ENCODE assay signal across 19 cellular contexts in the genomic region with DNA sequence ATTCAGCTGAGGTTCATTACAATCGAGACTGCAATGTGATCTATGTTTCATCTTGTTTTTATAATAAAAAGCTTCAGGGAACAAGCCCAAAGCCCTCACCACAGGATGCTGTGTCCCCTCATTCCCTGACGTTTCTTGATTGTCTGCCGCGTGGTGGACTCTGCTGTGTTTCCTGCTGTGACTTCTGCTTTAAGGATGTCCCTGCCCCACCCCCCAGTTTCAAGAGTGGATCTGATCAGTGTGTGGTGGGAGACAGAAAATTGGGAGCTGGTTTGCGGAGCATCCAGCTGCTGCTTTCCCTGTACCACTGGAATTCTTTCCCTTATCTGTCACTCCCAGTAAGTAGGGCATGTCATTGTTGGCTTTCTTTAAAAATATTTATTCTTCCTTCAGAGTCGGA.
A peak's percentile ranks its signal among the peaks of the same experiment; 100 is the strongest.
DNase-seq lines count a peak whose midpoint lies in the region; ATAC-seq, FAIRE-seq and TF ChIP-seq lines count a peak whose summit lies in the region.
"Had no signal": no experiment of that assay in that cellular context is flagged by ENCODE, and none has a peak within 500 bp of the region (broad histone marks: within the 10 kb centered on the region; RNA-seq: fewer than 3 reads in every experiment).

No MANE protein-coding gene starts in this region.

- H3K27me3 Mint-ChIP-seq in natural killer cell (ENCODE audit: low read depth in 2 of 2), result no peaks in the 10 kb centered on the region

- no peak for FAIRE-seq in D721Med (lab: Jason Lieb, UNC)
- FAIRE-seq: A204.1, RCC 7860 had no signal

- H3K27ac ChIP-seq in heart left ventricle (peak overlapping the region in 1 of 12 donors; percentile 17), dorsolateral prefrontal cortex (peak overlapping the region in 46 of 59 donors; percentile 13 to 91 (median 72))
- H3K27ac ChIP-seq: parathyroid adenoma, WERI-Rb-1 had no signal

- TF ChIP-seq CTCF in heart left ventricle (IDR thresholded peaks at IDR 0.05), result no peak
- TF ChIP-seq CTCF in dorsolateral prefrontal cortex (IDR thresholded peaks at IDR 0.05 in 54 of 56, conservative IDR thresholded peaks at IDR 0.05 in 2 of 56; ENCODE audit: low read depth in 1 of 56, partially characterized antibody in 56 of 56), result no peak
- no peak for TF ChIP-seq CTCF in natural killer cell (IDR thresholded peaks at IDR 0.05)
- TF ChIP-seq CTCF in D721Med (IDR thresholded peaks at IDR 0.05; ENCODE audit: insufficient read depth, missing control alignments), result no peak

- no peaks in the 10 kb centered on the region for H3K9me3 ChIP-seq in heart left ventricle

- H3K9me3 Mint-ChIP-seq in natural killer cell, result no peaks in the 10 kb centered on the region
- H3K9me3 Mint-ChIP-seq: activated T-helper 1 cell treated with anti-CD3 and anti-CD28 coated beads, Interleukin-12 subunit alpha, Interleukin-12 subunit beta, Interleukin-2, Interleukin-4 antibody, amounts not matched to agents 30 ng/mL and 10 ng/mL and 1 ng/mL, durations not matched to agents 14 hours and 24 hours and 36 hours had no signal

- H3K4me1 ChIP-seq in heart left ventricle, result peaks cover 0 to 59% (median 25%) of the 10 kb centered on the region in 12 donors
- H3K4me1 ChIP-seq: parathyroid adenoma had no signal

- no peak overlapping the region for H3K4me3 Mint-ChIP-seq in natural killer cell
- H3K4me3 Mint-ChIP-seq: activated T-helper 1 cell treated with anti-CD3 and anti-CD28 coated beads, Interleukin-12 subunit alpha, Interleukin-12 subunit beta, Interleukin-2, Interleukin-4 antibody, amounts not matched to agents 30 ng/mL and 10 ng/mL and 1 ng/mL, durations not matched to agents 14 hours and 24 hours and 36 hours had no signal

- H3K4me3 ChIP-seq in heart left ventricle (no peak overlapping the region), dorsolateral prefrontal cortex (peak overlapping the region in 3 of 59 donors; percentile 3 to 9 (median 4))
- H3K4me3 ChIP-seq: skin epidermis had no signal

- no peaks in the 10 kb centered on the region for H3K36me3 Mint-ChIP-seq in natural killer cell

- peak in 1 of 4 donors; percentile 25 for ATAC-seq in heart left ventricle
- no peak for ATAC-seq in Right ventricle myocardium inferior
- no peak for ATAC-seq in natural killer cell
- ATAC-seq: left cardiac atrium had no signal

- no peaks in the 10 kb centered on the region for H3K27me3 ChIP-seq in heart left ventricle
- no peaks in the 10 kb centered on the region for H3K27me3 ChIP-seq in dorsolateral prefrontal cortex

- peaks cover 57 to 60% of the 10 kb centered on the region in 2 donors for H3K4me1 Mint-ChIP-seq in natural killer cell

- TF ChIP-seq POLR2A in heart left ventricle (IDR thresholded peaks at IDR 0.05), result no peak

- 49 to 64% (median 55%) methylated on average over 6 of the region's 6 CpGs for WGBS in heart left ventricle, 4 donors

- H3K36me3 ChIP-seq in heart left ventricle, result peaks cover 0 to 32% (median 20%) of the 10 kb centered on the region in 9 donors
- H3K36me3 ChIP-seq: WERI-Rb-1 had no signal

- DNase-seq in heart left ventricle, result peak in 3 of 5 donors; percentile 44 to 60 (median 48)
- no peak for DNase-seq in Right ventricle myocardium inferior (ENCODE audit: missing footprints)
- DNase-seq in dorsolateral prefrontal cortex, result peak in 2 of 10 donors; percentile 21 to 47
- no peak for DNase-seq in natural killer cell
- no peak for DNase-seq in NCI-H1417 (lab: John Stamatoyannopoulos, UW)
- no peak for DNase-seq in D721Med (ENCODE audit: insufficient read length, low spot score)
- DNase-seq in SHP77 (lab: John Stamatoyannopoulos, UW), result no peak
- DNase-seq in NCI-H146 (lab: John Stamatoyannopoulos, UW), result no peak
- DNase-seq: GOT3, left cardiac atrium, NCI-H1092 treated with DMSO at 0.1 percent for 48 hours, NCI-H2171, trophoblast cell, WERI-Rb-1 had no signal

- peak overlapping the region; percentile 41 to 64 for H3K27ac Mint-ChIP-seq in natural killer cell
- H3K27ac Mint-ChIP-seq: activated T-helper 1 cell treated with anti-CD3 and anti-CD28 coated beads, Interleukin-12 subunit alpha, Interleukin-12 subunit beta, Interleukin-2, Interleukin-4 antibody, amounts not matched to agents 30 ng/mL and 10 ng/mL and 1 ng/mL, durations not matched to agents 14 hours and 24 hours and 36 hours had no signal

- intact Hi-C loops in heart left ventricle (cut with DNase I) (no loop called here), Right ventricle myocardium inferior (cut with DNase I) (no loop called here), dorsolateral prefrontal cortex (cut with DNase I) (no loop called here), natural killer cell (cut with micrococcal nuclease) (no loop called here)

Comparison
In these comparisons a context has a peak if more than half of its experiments do, and no peak if none do; other contexts are left out.
1. DNase-seq: peak in heart left ventricle (3 of 5); none in Right ventricle myocardium inferior (single experiment), natural killer cell (single experiment), NCI-H1417 (0 of 3), D721Med (single experiment), SHP77 (0 of 2) and NCI-H146 (single experiment).